In the genomic region with DNA sequence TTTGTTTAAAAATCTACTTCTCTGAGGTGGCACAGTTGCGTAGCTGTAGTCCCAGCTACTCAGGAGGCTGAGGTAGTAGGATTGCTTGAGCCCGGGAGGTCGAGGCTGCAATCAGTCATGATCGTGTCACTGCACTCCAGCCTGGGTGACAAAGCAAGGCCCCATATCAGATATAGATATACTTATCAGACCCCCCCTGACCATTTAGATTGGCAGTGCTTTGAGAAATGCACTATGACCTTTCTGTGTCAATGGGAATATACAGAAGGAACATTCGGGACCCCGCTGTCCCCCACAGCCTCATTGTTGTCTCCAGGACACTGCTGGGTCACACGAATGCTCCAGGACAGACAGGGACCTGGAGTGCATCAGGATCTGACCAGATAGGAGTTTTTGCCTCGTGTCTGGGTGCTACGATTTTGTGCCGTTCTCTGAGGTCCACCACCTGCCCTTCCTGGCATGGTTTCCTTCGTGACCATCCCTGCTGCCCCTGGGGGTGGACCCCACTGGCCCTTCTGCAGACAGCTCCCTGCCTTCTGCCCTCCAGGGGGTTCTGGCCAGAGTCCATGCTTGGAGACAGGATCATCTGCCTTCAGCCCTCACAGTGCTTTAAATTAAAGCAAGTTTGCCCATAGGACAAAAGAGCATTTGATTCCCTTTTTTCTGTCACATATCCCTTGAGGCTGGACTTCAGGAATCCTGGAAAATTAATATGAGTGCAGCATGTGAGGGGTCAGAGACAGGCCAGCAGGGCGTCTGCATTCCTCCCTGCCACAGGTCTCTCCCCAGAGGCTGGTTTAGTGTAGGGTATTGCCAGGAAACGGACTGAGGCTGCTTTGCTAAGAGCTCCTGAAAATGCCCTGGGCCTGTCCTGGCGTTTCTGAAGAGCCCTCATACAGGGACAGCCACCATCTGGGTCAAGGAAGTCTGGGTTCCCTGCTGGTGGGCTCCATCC, we compare ENCODE assay signal across 9 cellular contexts. TPM values are rescaled to one million over a fixed set of nuclear protein-coding genes. Genes with fewer than 3 reads are reported as not detected.
DNase-seq lines count a peak whose midpoint lies in the region; ATAC-seq, FAIRE-seq and TF ChIP-seq lines count a peak whose summit lies in the region.
"Had no signal": no experiment of that assay in that cellular context is flagged by ENCODE, and none has a peak within 500 bp of the region (broad histone marks: within the 10 kb centered on the region; RNA-seq: fewer than 3 reads in every experiment).

No MANE protein-coding gene starts in this region.

- no peak overlapping the region for H3K4me3 Mint-ChIP-seq in CD4-positive, alpha-beta T cell
- H3K4me3 Mint-ChIP-seq in chondrocyte (ENCODE audit: unreplicated experiment) (no peak overlapping the region), nephron progenitor cell (no peak overlapping the region)

- no peaks in the 10 kb centered on the region for H3K9me3 Mint-ChIP-seq in CD4-positive, alpha-beta T cell
- H3K9me3 Mint-ChIP-seq in chondrocyte (ENCODE audit: low read depth) (no peaks in the 10 kb centered on the region), nephron progenitor cell (no peaks in the 10 kb centered on the region)

- H3K27ac ChIP-seq in CD4-positive, alpha-beta T cell (ENCODE audit: low read depth, low read length), result no peak overlapping the region

- H3K27me3 Mint-ChIP-seq in CD4-positive, alpha-beta T cell, result no peaks in the 10 kb centered on the region
- H3K27me3 Mint-ChIP-seq in chondrocyte (ENCODE audit: low read depth) (no peaks in the 10 kb centered on the region), nephron progenitor cell (ENCODE audit: low read depth, poor library complexity) (peaks cover 3% of the 10 kb centered on the region)

- CTCF ChIA-PET in CD4-positive, alpha-beta T cell (lab: Charles Lee), result no interaction called here

- H3K9me3 ChIP-seq in CD4-positive, alpha-beta T cell (ENCODE audit: control insufficient read depth, low read length), result no peaks in the 10 kb centered on the region

- peak; percentile 9 for FAIRE-seq in HTR-8/SVneo (lab: Jason Lieb, UNC)

- intact Hi-C loops in CD4-positive, alpha-beta T cell (cut with DNase I, micrococcal nuclease), result no loop called here

- no peaks in the 10 kb centered on the region for H3K27me3 ChIP-seq in CD4-positive, alpha-beta T cell (ENCODE audit: control insufficient read depth, insufficient read depth, low read length)
- H3K27me3 ChIP-seq: dorsolateral prefrontal cortex had no signal

- POLR2A ChIA-PET in CD4-positive, alpha-beta T cell (lab: Charles Lee), result interaction anchor here (1.7 kb wide), 1 partner anchor 11 kb away, joined by 8 read pairs; no protein-coding TSS in a partner anchor

- peaks cover 43% of the 10 kb centered on the region for H3K36me3 Mint-ChIP-seq in CD4-positive, alpha-beta T cell (ENCODE audit: low read depth)
- H3K36me3 Mint-ChIP-seq in chondrocyte (ENCODE audit: low read depth) (peaks cover 26% of the 10 kb centered on the region), nephron progenitor cell (ENCODE audit: low read depth) (peaks cover 44% of the 10 kb centered on the region)

- TF ChIP-seq CTCF in CD4-positive, alpha-beta T cell (IDR thresholded peaks at IDR 0.05), result no peak
- no peak for TF ChIP-seq CTCF in chondrocyte (IDR thresholded peaks at IDR 0.05)
- no peak for TF ChIP-seq CTCF in nephron progenitor cell (IDR thresholded peaks at IDR 0.05)

- peak overlapping the region; percentile 99 for H3K27ac Mint-ChIP-seq in CD4-positive, alpha-beta T cell
- H3K27ac Mint-ChIP-seq in chondrocyte (ENCODE audit: unreplicated experiment), result peak overlapping the region; percentile 27
- peak overlapping the region; percentile 87 for H3K27ac Mint-ChIP-seq in nephron progenitor cell

- no peak for ATAC-seq in CD4-positive, alpha-beta T cell (ENCODE audit: poor library complexity)
- ATAC-seq in HG02970 (IDR thresholded peaks at IDR 0.05; ENCODE audit: low FRiP score, unreplicated experiment), result no peak
- ATAC-seq: Panc1 had no signal

- DNase-seq in CD4-positive, alpha-beta T cell, result no peak
- DNase-seq in HTR-8/SVneo (ENCODE audit: insufficient read length, low spot score) (no peak), chondrocyte (ENCODE audit: low spot score) (peak; percentile 72), nephron progenitor cell (no peak), NCI-H2029 treated with DMSO at 0.1 percent for 48 hours (lab: John Stamatoyannopoulos, UW) (no peak), GDM1 (lab: John Stamatoyannopoulos, UW) (no peak)
- DNase-seq: dorsolateral prefrontal cortex had no signal

- peaks cover 57% of the 10 kb centered on the region for H3K4me1 Mint-ChIP-seq in CD4-positive, alpha-beta T cell (ENCODE audit: low read depth)
- peaks cover 64% of the 10 kb centered on the region for H3K4me1 Mint-ChIP-seq in chondrocyte (ENCODE audit: low read depth)
- peaks cover 18% of the 10 kb centered on the region for H3K4me1 Mint-ChIP-seq in nephron progenitor cell

RNA-seq across cellular contexts. Expression of a gene that starts 19.3 kb away (rescaled TPM):
- 1 to 10 TPM; 7.1 to 7.5 TPM for total RNA-seq in CD4-positive, alpha-beta T cell
- 0.55 to 0.68 TPM (median 0.64 TPM) in 3 replicates for total RNA-seq in chondrocyte

RNA-seq across cellular contexts. Expression of a gene that starts 50.1 kb away (rescaled TPM):
- total RNA-seq in CD4-positive, alpha-beta T cell, result 10 to 100 TPM; 12.1 to 15.9 TPM
- total RNA-seq in chondrocyte, result 59.0 to 73.1 TPM (median 71.2 TPM) in 3 replicates

Comparison
In these comparisons a context has a peak if more than half of its experiments do, and no peak if none do; other contexts are left out.
1. H3K27ac Mint-ChIP-seq: peak in every context shown above with its lines; median percentile 99 in CD4-positive, alpha-beta T cell; 87 in nephron progenitor cell; 27 in chondrocyte.